In genomic region chr11:113839842-113840241, GRCh38 we compare ENCODE assay signal across 1 cellular context.
A peak's percentile ranks its signal among the peaks of the same experiment; 100 is the strongest.
TF ChIP-seq lines count a peak whose summit lies in the region.

No MANE protein-coding gene starts in this region.

TF ChIP-seq in GM12878, 131 proteins besides CTCF, POLR2A, EP300 and RAD21 (continued from another document):
- TF ChIP-seq RELA (IDR thresholded peaks at IDR 0.05; ENCODE audit: borderline replicate concordance, partially characterized antibody) (no peak), TCF12 (IDR thresholded peaks at IDR 0.05; ENCODE audit: low read depth, low read length) (no peak), STAT3 (IDR thresholded peaks at IDR 0.05; ENCODE audit: low read depth, low read length) (no peak), NFIC (IDR thresholded peaks at IDR 0.05; ENCODE audit: low read depth, low read length) (0 out of 2 replicates have a peak, but pooled peaks have one; percentile 37), SKIL (IDR thresholded peaks at IDR 0.05; ENCODE audit: low read depth, poor library complexity, severe bottlenecking) (peak; percentile 18), ZBTB40 (IDR thresholded peaks at IDR 0.05; ENCODE audit: borderline replicate concordance) (peak; percentile 28; the same call in 1 of the 2 replicates), SP1 (IDR thresholded peaks at IDR 0.05; ENCODE audit: low read depth, low read length) (no peak), RB1 (IDR thresholded peaks at IDR 0.05; ENCODE audit: borderline replicate concordance) (no peak), PKNOX1 (IDR thresholded peaks at IDR 0.05) (peak; percentile 30; the same call in 1 of the 2 replicates), POU2F2 (IDR thresholded peaks at IDR 0.05; ENCODE audit: borderline replicate concordance, low read depth, low read length) (no peak), MYC (IDR thresholded peaks at IDR 0.05; ENCODE audit: insufficient read depth, insufficient read length, insufficient replicate concordance, low read length, severe bottlenecking) (no peak), NKRF (conservative IDR thresholded peaks at IDR 0.05) (no peak), SPI1 (IDR thresholded peaks at IDR 0.05; ENCODE audit: borderline replicate concordance, insufficient read depth, low read depth, low read length) (peak; percentile 85), E2F8 (IDR thresholded peaks at IDR 0.05; ENCODE audit: low read depth, partially characterized antibody) (no peak), PAX5 (IDR thresholded peaks at IDR 0.05; ENCODE audit: borderline replicate concordance, low read depth, low read length) (0 out of 2 replicates have a peak, but pooled peaks have one; percentile 7), ZNF384 (IDR thresholded peaks at IDR 0.05; ENCODE audit: borderline replicate concordance, low read depth, low read length) (peak; percentile 87), DPF2 (IDR thresholded peaks at IDR 0.05) (peak; percentile 59; the same call in 1 of the 2 replicates), GATAD2B (conservative IDR thresholded peaks at IDR 0.05; ENCODE audit: low read depth) (no peak), NBN (IDR thresholded peaks at IDR 0.05) (peak; percentile 84), TCF7 (IDR thresholded peaks at IDR 0.05; ENCODE audit: borderline replicate concordance) (no peak), ZNF24 (IDR thresholded peaks at IDR 0.05) (no peak), MTA2 (IDR thresholded peaks at IDR 0.05; ENCODE audit: low read depth) (peak; percentile 52; the same call in 1 of the 2 replicates), SMARCA5 (IDR thresholded peaks at IDR 0.05) (no peak), FOXK2 (IDR thresholded peaks at IDR 0.05) (no peak), BCL11A (IDR thresholded peaks at IDR 0.05; ENCODE audit: low read depth, low read length) (0 out of 2 replicates have a peak, but pooled peaks have one; percentile 27), IRF4 (IDR thresholded peaks at IDR 0.05; ENCODE audit: low read depth, low read length) (peak; percentile 68; the same call in 1 of the 2 replicates), SREBF2 (IDR thresholded peaks at IDR 0.05; ENCODE audit: low read length) (no peak), ZNF622 (IDR thresholded peaks at IDR 0.05) (no peak), SRF (IDR thresholded peaks at IDR 0.05; ENCODE audit: low read depth in 2 of 2, low read length in 2 of 2) (no peak), USF1 (IDR thresholded peaks at IDR 0.05; ENCODE audit: borderline replicate concordance, extremely low read length, insufficient read depth, low read depth, low read length) (no peak), ZNF592 (IDR thresholded peaks at IDR 0.05) (no peak), TAF1 (IDR thresholded peaks at IDR 0.05; ENCODE audit: borderline replicate concordance, low read depth, low read length) (no peak), JUND (IDR thresholded peaks at IDR 0.05; ENCODE audit: low read depth, low read length) (no peak), EGR1 (IDR thresholded peaks at IDR 0.05; ENCODE audit: borderline replicate concordance in 1 of 2, low read depth in 2 of 2, low read length in 2 of 2) (no peak), IKZF1 (conservative IDR thresholded peaks at IDR 0.05) (peak; percentile 53), IKZF2 (IDR thresholded peaks at IDR 0.05) (peak; percentile 73 to 80), BMI1 (IDR thresholded peaks at IDR 0.05; ENCODE audit: borderline replicate concordance) (peak; percentile 88), SMAD5 (IDR thresholded peaks at IDR 0.05; ENCODE audit: low read depth) (no peak), RAD51 (IDR thresholded peaks at IDR 0.05) (peak; percentile 13; the same call in 1 of the 2 replicates), TARDBP (IDR thresholded peaks at IDR 0.05; ENCODE audit: borderline replicate concordance) (no peak)
